In genomic region chr11:4607111-4607510, GRCh38 we compare ENCODE assay signal across 9 cellular contexts. TPM values are rescaled to one million over a fixed set of nuclear protein-coding genes. Genes with fewer than 3 reads are reported as not detected.
A peak's percentile ranks its signal among the peaks of the same experiment; 100 is the strongest.
DNase-seq lines count a peak whose midpoint lies in the region; ATAC-seq and TF ChIP-seq lines count a peak whose summit lies in the region.
"Had no signal": no experiment of that assay in that cellular context is flagged by ENCODE, and none has a peak within 500 bp of the region (broad histone marks: within the 10 kb centered on the region; RNA-seq: fewer than 3 reads in every experiment).

No MANE protein-coding gene starts in this region.

- intact Hi-C loops in adrenal gland (cut with DNase I) = no loop called here

- no peaks in the 10 kb centered on the region for H3K9me3 Mint-ChIP-seq in CD4-positive, CD25-positive, alpha-beta regulatory T cell
- H3K9me3 Mint-ChIP-seq in nephron = no peaks in the 10 kb centered on the region

- WGBS in adrenal gland, 4 donors = 38 to 55% (median 41%) methylated on average over 6 of the region's 6 CpGs

- peak overlapping the region; percentile 8 to 97 (median 95) for H3K27ac Mint-ChIP-seq in CD4-positive, CD25-positive, alpha-beta regulatory T cell
- H3K27ac Mint-ChIP-seq in nephron = peak overlapping the region; percentile 83 to 98 (median 86)

- no peak for ATAC-seq in CD4-positive, CD25-positive, alpha-beta regulatory T cell (ENCODE audit: low read depth in 2 of 2)
- ATAC-seq in GM19328 (IDR thresholded peaks at IDR 0.05; ENCODE audit: unreplicated experiment) = no peak
- no peak for ATAC-seq in HG03460 (IDR thresholded peaks at IDR 0.05; ENCODE audit: unreplicated experiment)

- peak overlapping the region; percentile 84 to 97 (median 96) for H3K4me3 Mint-ChIP-seq in CD4-positive, CD25-positive, alpha-beta regulatory T cell
- H3K4me3 Mint-ChIP-seq in nephron = peak overlapping the region; percentile 90 to 93 (median 93)

- DNase-seq in CD4-positive, CD25-positive, alpha-beta regulatory T cell = peak in 1 of 3 donors; percentile 10
- peak; percentile 4 for DNase-seq in LNCaP clone FGC (ENCODE audit: low read depth)
- no peak for DNase-seq in coronary artery (ENCODE audit: low spot score)
- DNase-seq in adrenal gland = no peak
- DNase-seq in NOMO-1 treated with dmso at 0.1 percent for 144 hours (lab: John Stamatoyannopoulos, UW; ENCODE audit: unreplicated experiment) = no peak

- H3K36me3 Mint-ChIP-seq in CD4-positive, CD25-positive, alpha-beta regulatory T cell = peaks cover 25% of the 10 kb centered on the region
- H3K36me3 Mint-ChIP-seq in nephron (ENCODE audit: low read depth) = peaks cover 17% of the 10 kb centered on the region

- no peaks in the 10 kb centered on the region for H3K27me3 ChIP-seq in CD4-positive, CD25-positive, alpha-beta regulatory T cell (ENCODE audit: control insufficient read depth, insufficient read depth, low read length)
- H3K27me3 ChIP-seq in adrenal gland = no peaks in the 10 kb centered on the region

- peaks cover 31 to 63% (median 43%) of the 10 kb centered on the region in 4 donors for H3K4me1 Mint-ChIP-seq in CD4-positive, CD25-positive, alpha-beta regulatory T cell
- peaks cover 19% of the 10 kb centered on the region for H3K4me1 Mint-ChIP-seq in nephron

- TF ChIP-seq CTCF in LNCaP clone FGC (IDR thresholded peaks at IDR 0.05; ENCODE audit: control insufficient read depth, extremely low read depth, insufficient read depth) (no peak), coronary artery (IDR thresholded peaks at IDR 0.05) (no peak), nephron (IDR thresholded peaks at IDR 0.05; ENCODE audit: unreplicated experiment in 3 of 3) (no peak), adrenal gland (IDR thresholded peaks at IDR 0.05) (no peak)

- peak overlapping the region; percentile 94 for H3K4me3 ChIP-seq in CD4-positive, CD25-positive, alpha-beta regulatory T cell (ENCODE audit: low read depth, low read length)
- H3K4me3 ChIP-seq in LNCaP clone FGC (ENCODE audit: low read depth, low read length) (peak overlapping the region; percentile 84), coronary artery (peak overlapping the region; percentile 72), adrenal gland (peak overlapping the region in 2 of 4 donors; percentile 54 to 68)

- no peaks in the 10 kb centered on the region for H3K27me3 Mint-ChIP-seq in CD4-positive, CD25-positive, alpha-beta regulatory T cell
- H3K27me3 Mint-ChIP-seq in nephron (ENCODE audit: low read depth) = no peaks in the 10 kb centered on the region

- H3K27ac ChIP-seq in CD4-positive, CD25-positive, alpha-beta regulatory T cell (ENCODE audit: insufficient read depth, low read length, poor library complexity, severe bottlenecking) = no peak overlapping the region
- H3K27ac ChIP-seq in coronary artery (peak overlapping the region in 1 of 2 donors; percentile 87), adrenal gland (peak overlapping the region in 2 of 5 donors; percentile 89 to 90)

- no peak for TF ChIP-seq POLR2A in adrenal gland (IDR thresholded peaks at IDR 0.05)

- no peaks in the 10 kb centered on the region for H3K9me3 ChIP-seq in CD4-positive, CD25-positive, alpha-beta regulatory T cell (ENCODE audit: control insufficient read depth in 2 of 2, low read length in 2 of 2)
- no peaks in the 10 kb centered on the region for H3K9me3 ChIP-seq in adrenal gland (replicated peaks in 1 of 3)

- peaks cover 20% of the 10 kb centered on the region for H3K36me3 ChIP-seq in CD4-positive, CD25-positive, alpha-beta regulatory T cell (ENCODE audit: control insufficient read depth, insufficient read depth, low read length)
- peaks cover 0 to 23% of the 10 kb centered on the region in 2 donors for H3K36me3 ChIP-seq in adrenal gland (replicated peaks in 1 of 2)

- peaks cover 31% of the 10 kb centered on the region for H3K4me1 ChIP-seq in CD4-positive, CD25-positive, alpha-beta regulatory T cell (ENCODE audit: control insufficient read depth, insufficient read depth, low read length, poor library complexity, severe bottlenecking)
- H3K4me1 ChIP-seq in adrenal gland (replicated peaks in 1 of 2) = peaks cover 0 to 14% of the 10 kb centered on the region in 2 donors

RNA-seq across cellular contexts. Expression of gene TRIM68, which starts 0.9 kb away (rescaled TPM):
- total RNA-seq in CD4-positive, CD25-positive, alpha-beta regulatory T cell = 10.1 TPM
- 10 to 100 TPM; 17.0 to 22.3 (median 18.4) TPM for polyA plus RNA-seq in CD4-positive, CD25-positive, alpha-beta regulatory T cell
- 10 to 100 TPM in 7 of 8 donors, 1 to 10 TPM in 1; 6.4 to 23.3 (median 15.7) TPM for total RNA-seq in adrenal gland
- 10 to 100 TPM in 1 of 3 donors, 1 to 10 TPM in 2; 2.8 to 11.8 (median 5.1) TPM for polyA plus RNA-seq in adrenal gland

RNA-seq across cellular contexts. Expression of gene OR52I1, which starts 13.3 kb away (rescaled TPM):
- total RNA-seq in CD4-positive, CD25-positive, alpha-beta regulatory T cell = not detected
- polyA plus RNA-seq in CD4-positive, CD25-positive, alpha-beta regulatory T cell = not detected
- total RNA-seq in adrenal gland = not detected
- not detected for polyA plus RNA-seq in adrenal gland
- total RNA-seq: pulmonary artery endothelial cell had no signal

RNA-seq across cellular contexts. Expression of gene OR52I2, which starts 25.6 kb away (rescaled TPM):
- total RNA-seq in CD4-positive, CD25-positive, alpha-beta regulatory T cell = not detected
- not detected for polyA plus RNA-seq in CD4-positive, CD25-positive, alpha-beta regulatory T cell
- not detected for total RNA-seq in adrenal gland
- polyA plus RNA-seq in adrenal gland = not detected
- total RNA-seq: pulmonary artery endothelial cell had no signal

RNA-seq across cellular contexts. Expression of gene OR51D1, which starts 30.2 kb away (rescaled TPM):
- not detected for total RNA-seq in CD4-positive, CD25-positive, alpha-beta regulatory T cell
- polyA plus RNA-seq in CD4-positive, CD25-positive, alpha-beta regulatory T cell = not detected
- not detected for total RNA-seq in adrenal gland
- not detected for polyA plus RNA-seq in adrenal gland
- total RNA-seq: pulmonary artery endothelial cell had no signal

RNA-seq across cellular contexts. Expression of gene OR51E1, which starts 36.7 kb away (rescaled TPM):
- not detected for total RNA-seq in CD4-positive, CD25-positive, alpha-beta regulatory T cell
- not detected for polyA plus RNA-seq in CD4-positive, CD25-positive, alpha-beta regulatory T cell
- total RNA-seq in adrenal gland = not detected
- under 1 TPM in 1 of 3 donors, not detected in 2; 0.27 TPM for polyA plus RNA-seq in adrenal gland
- total RNA-seq: pulmonary artery endothelial cell had no signal
